ENCODE assay signal across 24 cellular contexts in genomic region chr6:138655828-138656227, GRCh38.
DNase-seq lines count a peak whose midpoint lies in the region; ATAC-seq and TF ChIP-seq lines count a peak whose summit lies in the region.
"Had no signal": no experiment of that assay in that cellular context is flagged by ENCODE, and none has a peak within 500 bp of the region (broad histone marks: within the 10 kb centered on the region; RNA-seq: fewer than 3 reads in every experiment).

No MANE protein-coding gene starts in this region.

- ATAC-seq in foreskin keratinocyte, result no peak
- ATAC-seq in upper lobe of right lung, result peak; percentile 40
- ATAC-seq in GM19328 (IDR thresholded peaks at IDR 0.05; ENCODE audit: unreplicated experiment), result no peak
- no peak for ATAC-seq in Right ventricle myocardium superior (ENCODE audit: poor library complexity)
- ATAC-seq: activated CD4-positive, alpha-beta T cell treated with anti-CD3 and anti-CD28 coated beads for 36 hours; effector memory CD8-positive, alpha-beta T cell; mucosa of descending colon had no signal

- H3K36me3 ChIP-seq in breast epithelium (no peaks in the 10 kb centered on the region), SJSA1 (no peaks in the 10 kb centered on the region), upper lobe of right lung (no peaks in the 10 kb centered on the region)
- H3K36me3 ChIP-seq: MG63, neutrophil, tibial artery had no signal

- H3K4me1 ChIP-seq in breast epithelium (peaks cover 0 to 6% of the 10 kb centered on the region in 2 donors), SJSA1 (replicated peaks) (peaks cover 24% of the 10 kb centered on the region), foreskin keratinocyte (peaks cover 22% of the 10 kb centered on the region), upper lobe of right lung (no peaks in the 10 kb centered on the region)

- H3K27ac ChIP-seq in breast epithelium, result peak overlapping the region in 1 of 2 donors; percentile 48
- H3K27ac ChIP-seq in SJSA1, result peak overlapping the region; percentile 64
- peak overlapping the region; percentile 53 for H3K27ac ChIP-seq in foreskin keratinocyte
- no peak overlapping the region for H3K27ac ChIP-seq in upper lobe of right lung
- H3K27ac ChIP-seq: neutrophil, SK-N-MC, tibial artery had no signal

- no peaks in the 10 kb centered on the region for H3K9me3 Mint-ChIP-seq in MCF 10A (ENCODE audit: unreplicated experiment)
- H3K9me3 Mint-ChIP-seq: central memory CD8-positive, alpha-beta T cell; effector memory CD8-positive, alpha-beta T cell had no signal

- CTCF ChIA-PET in MCF 10A (lab: Yijun Ruan, JAX), result interaction anchor here (0.7 to 4.5 kb wide), 10 partner anchors 8 to 70 kb away, joined by 3 to 20 read pairs (median 3); no protein-coding TSS in a partner anchor

- no TSS peak for BruUV-seq in MCF 10A (replicated peaks; lab: Mats Ljungman, UMichigan)

- H3K27me3 ChIP-seq in breast epithelium, result no peaks in the 10 kb centered on the region
- no peaks in the 10 kb centered on the region; the same call in 1 of the 2 replicates for H3K27me3 ChIP-seq in SJSA1 (replicated peaks)
- no peaks in the 10 kb centered on the region for H3K27me3 ChIP-seq in foreskin keratinocyte
- H3K27me3 ChIP-seq in upper lobe of right lung, result no peaks in the 10 kb centered on the region
- H3K27me3 ChIP-seq: MG63, neutrophil, tibial artery had no signal

- H3K4me3 ChIP-seq in breast epithelium (no peak overlapping the region), SJSA1 (no peak overlapping the region), upper lobe of right lung (no peak overlapping the region)
- H3K4me3 ChIP-seq: GM12878, MG63, mucosa of descending colon, SK-N-MC, tibial artery had no signal

- POLR2A ChIA-PET in MCF 10A (lab: Yijun Ruan, JAX), result interaction anchor here (1.0 to 7.3 kb wide), 11 partner anchors 8 to 550 kb away, joined by 3 to 103 read pairs (median 14); no protein-coding TSS in a partner anchor

- no peak for DNase-seq in MCF 10A (ENCODE audit: unreplicated experiment)
- DNase-seq in breast epithelium (ENCODE audit: low spot score in 2 of 2), result no peak
- DNase-seq in SJSA1 (ENCODE audit: low read depth in 1 of 2, low spot score in 2 of 2), result no peak
- DNase-seq in foreskin keratinocyte, result no peak
- DNase-seq in upper lobe of right lung, result no peak
- no peak for DNase-seq in NCI-H1694 (lab: John Stamatoyannopoulos, UW)
- DNase-seq in Right ventricle myocardium superior, result no peak
- DNase-seq: 8988T; activated CD4-positive, alpha-beta T cell treated with anti-CD3 and anti-CD28 coated beads for 36 hours; activated effector memory CD4-positive, alpha-beta T cell treated with anti-CD3 and anti-CD28 coated beads, Interleukin-2, amount 50 U/mL, for 16 hours; amniotic stem cell; effector memory CD8-positive, alpha-beta T cell; GF-D8; MG63; NCI-H2029 treated with DMSO at 0.1 percent for 48 hours; retina; stimulated activated naive CD4-positive, alpha-beta T cell had no signal

- H3K27ac Mint-ChIP-seq in MCF 10A (ENCODE audit: low read depth, unreplicated experiment), result peak overlapping the region; percentile 83
- H3K27ac Mint-ChIP-seq: activated CD4-positive, alpha-beta T cell treated with anti-CD3 and anti-CD28 coated beads for 36 hours; effector memory CD8-positive, alpha-beta T cell had no signal

- no peaks in the 10 kb centered on the region for H3K36me3 Mint-ChIP-seq in MCF 10A (ENCODE audit: insufficient read depth, unreplicated experiment)

- H3K4me3 Mint-ChIP-seq in MCF 10A (ENCODE audit: unreplicated experiment), result peak overlapping the region; percentile 25
- H3K4me3 Mint-ChIP-seq: activated CD4-positive, alpha-beta T cell treated with anti-CD3 and anti-CD28 coated beads for 36 hours; central memory CD8-positive, alpha-beta T cell; effector memory CD8-positive, alpha-beta T cell had no signal

- H3K27me3 Mint-ChIP-seq in MCF 10A (ENCODE audit: insufficient read depth, unreplicated experiment), result no peaks in the 10 kb centered on the region

- intact Hi-C loops in MCF 10A (cut with micrococcal nuclease), result loop anchor here (2.0 kb wide), 2 partner anchors 37 to 63 kb away; no protein-coding TSS in a partner anchor
- intact Hi-C loops in breast epithelium (cut with DNase I; ENCODE audit: low total_unique reads), result loop anchor here (5.0 kb wide), 1 partner anchor 514 kb away; no protein-coding TSS in a partner anchor
- intact Hi-C loops in upper lobe of right lung (cut with DNase I), result no loop called here
- intact Hi-C loops in Right ventricle myocardium superior (cut with DNase I), result no loop called here

- peaks cover 44% of the 10 kb centered on the region for H3K4me1 Mint-ChIP-seq in MCF 10A (ENCODE audit: insufficient read depth, unreplicated experiment)

- no peak for TF ChIP-seq POLR2A in breast epithelium (IDR thresholded peaks at IDR 0.05)

- TF ChIP-seq CTCF in MCF 10A (IDR thresholded peaks at IDR 0.05; ENCODE audit: unreplicated experiment) (no peak), breast epithelium (IDR thresholded peaks at IDR 0.05) (no peak), foreskin keratinocyte (conservative IDR thresholded peaks at IDR 0.05) (no peak), upper lobe of right lung (IDR thresholded peaks at IDR 0.05) (no peak)

- H3K9me3 ChIP-seq in breast epithelium (no peaks in the 10 kb centered on the region), SJSA1 (replicated peaks) (no peaks in the 10 kb centered on the region), upper lobe of right lung (no peaks in the 10 kb centered on the region)
- H3K9me3 ChIP-seq: MG63, mucosa of descending colon, neutrophil, tibial artery had no signal

Comparison
In these comparisons a context has a peak if more than half of its experiments do, and no peak if none do; other contexts are left out.
1. intact Hi-C loops: an anchor here in MCF 10A (2.0 kb wide) and breast epithelium (5.0 kb wide); none called in upper lobe of right lung and Right ventricle myocardium superior.